ENCODE assay signal across 1 cellular context in genomic region chr15:78991476-78991875, GRCh38.
TF ChIP-seq lines count a peak whose summit lies in the region.

No MANE protein-coding gene starts in this region.

TF ChIP-seq in HepG2, 621 proteins besides CTCF, POLR2A, EP300 and RAD21:
- TF ChIP-seq LCORL (IDR thresholded peaks at IDR 0.05) (no peak), LCORL (CRISPR knock-in tag; IDR thresholded peaks at IDR 0.05) (no peak), ZNF670 (CRISPR knock-in tag; IDR thresholded peaks at IDR 0.05; ENCODE audit: borderline replicate concordance) (no peak), MAFK (conservative IDR thresholded peaks at IDR 0.05 in 1 of 2, IDR thresholded peaks at IDR 0.05 in 1 of 2; ENCODE audit: low read length in 2 of 2) (peak; percentile 27 to 34; a peak in 2 of 4 replicates), ARNT (IDR thresholded peaks at IDR 0.05) (no peak), ZNF260 (CRISPR knock-in tag; IDR thresholded peaks at IDR 0.05; ENCODE audit: borderline replicate concordance, low read depth) (no peak), ZMAT3 (CRISPR knock-in tag; conservative IDR thresholded peaks at IDR 0.05) (no peak), ZSCAN22 (CRISPR knock-in tag; IDR thresholded peaks at IDR 0.05) (no peak), FOSL2 (CRISPR knock-in tag; IDR thresholded peaks at IDR 0.05) (no peak), ZNF292 (CRISPR knock-in tag; IDR thresholded peaks at IDR 0.05; ENCODE audit: borderline replicate concordance, low read depth) (no peak), MAFF (IDR thresholded peaks at IDR 0.05; ENCODE audit: low read depth, low read length) (0 out of 2 replicates have a peak, but pooled peaks have one; percentile 3)
